Comparison of ENCODE assay signal across 9 cellular contexts in genomic region chrX:104254442-104255115, GRCh38. TPM values are rescaled to one million over a fixed set of nuclear protein-coding genes. Genes with fewer than 3 reads are reported as not detected.
DNase-seq lines count a peak whose midpoint lies in the region; ATAC-seq and TF ChIP-seq lines count a peak whose summit lies in the region.
"Had no signal": no experiment of that assay in that cellular context is flagged by ENCODE, and none has a peak within 500 bp of the region (broad histone marks: within the 10 kb centered on the region; RNA-seq: fewer than 3 reads in every experiment).

TSS of gene ESX1 (minus strand) at chrX:104254933. CDS start at chrX:104254849, 84 bp downstream.

- H3K4me3 ChIP-seq in iPS DF 6.9 (ENCODE audit: low read length) (peak within 1 kb of the TSS; percentile 14; the same call in 1 of the 2 replicates), PC-3 (ENCODE audit: low read length) (no peak within 1 kb of the TSS)

- CTCF ChIA-PET in activated CD8-positive, alpha-beta T cell treated with anti-CD3 and anti-CD28 coated beads for 36 hours (lab: Charles Lee), result interaction anchor here (1.0 to 1.5 kb wide), 2 partner anchors 16 to 60 kb away, joined by 3 to 6 read pairs; no protein-coding TSS in a partner anchor
- CTCF ChIA-PET in PC-3 (lab: Charles Lee), result no interaction called here

- BruUV-seq in PC-3 (replicated peaks; lab: Mats Ljungman, UMichigan), result no TSS peak

- no peaks in the 10 kb centered on the region for H3K79me2 ChIP-seq in PC-3 (ENCODE audit: low read length)

- peaks cover 5% of the 10 kb centered on the region for H3K4me1 Mint-ChIP-seq in activated CD8-positive, alpha-beta T cell treated with anti-CD3 and anti-CD28 coated beads for 36 hours (ENCODE audit: low read depth)
- peaks cover 8% of the 10 kb centered on the region for H3K4me1 Mint-ChIP-seq in stimulated activated effector memory CD8-positive, alpha-beta T cell treated with anti-CD3 and anti-CD28 coated beads, Interleukin-12 subunit alpha, Interleukin-12 subunit beta, amount 100 ng/mL, for 72 hours

- H3K36me3 Mint-ChIP-seq in activated CD8-positive, alpha-beta T cell treated with anti-CD3 and anti-CD28 coated beads for 36 hours (ENCODE audit: low read depth), result no peaks in the 10 kb centered on the region
- no peaks in the 10 kb centered on the region for H3K36me3 Mint-ChIP-seq in stimulated activated effector memory CD8-positive, alpha-beta T cell treated with anti-CD3 and anti-CD28 coated beads, Interleukin-12 subunit alpha, Interleukin-12 subunit beta, amount 100 ng/mL, for 72 hours

- no peaks in the 10 kb centered on the region for H3K9me2 ChIP-seq in PC-3 (replicated peaks; ENCODE audit: low read length)

- H4K20me1 ChIP-seq in PC-3 (ENCODE audit: low read length), result no peaks in the 10 kb centered on the region

- H3K27me3 ChIP-seq in iPS DF 6.9 (ENCODE audit: control insufficient read depth, insufficient read depth, low read length) (peaks cover 54% of the 10 kb centered on the region), PC-3 (ENCODE audit: low read length) (no peaks in the 10 kb centered on the region)

- WGBS in iPS DF 6.9 (ENCODE audit: insufficient coverage, insufficient read length), result no CpG with 5 or more reads among the region's 56 CpGs

- peaks cover 29% of the 10 kb centered on the region for H3K27me3 Mint-ChIP-seq in activated CD8-positive, alpha-beta T cell treated with anti-CD3 and anti-CD28 coated beads for 36 hours

- no peak within 1 kb of the TSS for H3K27ac Mint-ChIP-seq in activated CD8-positive, alpha-beta T cell treated with anti-CD3 and anti-CD28 coated beads for 36 hours
- H3K27ac Mint-ChIP-seq in stimulated activated effector memory CD8-positive, alpha-beta T cell treated with anti-CD3 and anti-CD28 coated beads, Interleukin-12 subunit alpha, Interleukin-12 subunit beta, amount 100 ng/mL, for 72 hours, result no peak within 1 kb of the TSS

- H3K9me3 ChIP-seq in iPS DF 6.9 (ENCODE audit: control insufficient read depth, insufficient read depth, low read length), result no peaks in the 10 kb centered on the region
- H3K9me3 ChIP-seq in PC-3 (ENCODE audit: low read length), result no peaks in the 10 kb centered on the region

- H3K9me3 Mint-ChIP-seq in activated CD8-positive, alpha-beta T cell treated with anti-CD3 and anti-CD28 coated beads for 36 hours, result no peaks in the 10 kb centered on the region
- no peaks in the 10 kb centered on the region for H3K9me3 Mint-ChIP-seq in stimulated activated effector memory CD8-positive, alpha-beta T cell treated with anti-CD3 and anti-CD28 coated beads, Interleukin-12 subunit alpha, Interleukin-12 subunit beta, amount 100 ng/mL, for 72 hours

- intact Hi-C loops in activated CD8-positive, alpha-beta T cell treated with anti-CD3 and anti-CD28 coated beads for 36 hours (cut with micrococcal nuclease), result no loop called here
- intact Hi-C loops in PC-3 (cut with micrococcal nuclease), result no loop called here

- POLR2A ChIA-PET in activated CD8-positive, alpha-beta T cell treated with anti-CD3 and anti-CD28 coated beads for 36 hours (lab: Charles Lee), result no interaction called here
- POLR2A ChIA-PET in PC-3 (lab: Charles Lee; ENCODE audit: unreplicated experiment), result no interaction called here

- peak within 1 kb of the TSS; percentile 58 for H3K4me3 Mint-ChIP-seq in activated CD8-positive, alpha-beta T cell treated with anti-CD3 and anti-CD28 coated beads for 36 hours
- H3K4me3 Mint-ChIP-seq in stimulated activated effector memory CD8-positive, alpha-beta T cell treated with anti-CD3 and anti-CD28 coated beads, Interleukin-12 subunit alpha, Interleukin-12 subunit beta, amount 100 ng/mL, for 72 hours, result peak within 1 kb of the TSS; percentile 60

- H3F3A ChIP-seq in PC-3 (ENCODE audit: low read length, unreplicated experiment), result no peaks in the 10 kb centered on the region

- peak; percentile 26 for DNase-seq in activated CD4-positive, alpha-beta T cell treated with anti-CD3 and anti-CD28 coated beads for 48 hours
- DNase-seq in activated CD4-positive, alpha-beta T cell treated with anti-CD3 and anti-CD28 coated beads for 4 hours, result no peak
- peak; percentile 1 for DNase-seq in activated CD8-positive, alpha-beta T cell treated with anti-CD3 and anti-CD28 coated beads for 36 hours
- DNase-seq in iPS DF 6.9 (ENCODE audit: low read depth, low spot score) (no peak), PC-3 (no peak), GM19238 (ENCODE audit: insufficient read length, low spot score) (no peak)
- DNase-seq in stimulated activated effector memory CD8-positive, alpha-beta T cell treated with anti-CD3 and anti-CD28 coated beads, Interleukin-12 subunit alpha, Interleukin-12 subunit beta, amount 100 ng/mL, for 72 hours (ENCODE audit: low spot score in 2 of 2), result no peak
- DNase-seq in stimulated activated naive CD4-positive, alpha-beta T cell treated with Interleukin-2 at 50 U/mL for 16 hours (lab: John Stamatoyannopoulos, UW), result no peak
- DNase-seq: AML-193 had no signal

- no peak within 1 kb of the TSS for H3K4me2 ChIP-seq in PC-3 (ENCODE audit: low read length)

- no peak within 1 kb of the TSS for H2AFZ ChIP-seq in PC-3 (ENCODE audit: low read length)

- H3K27ac ChIP-seq in iPS DF 6.9 (ENCODE audit: low read length), result no peak within 1 kb of the TSS
- no peak within 1 kb of the TSS for H3K27ac ChIP-seq in PC-3 (ENCODE audit: low read length)

- no peaks in the 10 kb centered on the region for H3K36me3 ChIP-seq in iPS DF 6.9 (ENCODE audit: control insufficient read depth, insufficient read depth, low read length)
- H3K36me3 ChIP-seq in PC-3 (ENCODE audit: low read depth, low read length), result no peaks in the 10 kb centered on the region

- no peak for ATAC-seq in activated CD8-positive, alpha-beta T cell treated with anti-CD3 and anti-CD28 coated beads for 36 hours
- no peak for ATAC-seq in stimulated activated effector memory CD8-positive, alpha-beta T cell treated with anti-CD3 and anti-CD28 coated beads, Interleukin-12 subunit alpha, Interleukin-12 subunit beta, amount 100 ng/mL, for 72 hours
- no peak for ATAC-seq in PC-3

- no peak for TF ChIP-seq CTCF in activated CD8-positive, alpha-beta T cell treated with anti-CD3 and anti-CD28 coated beads for 36 hours (IDR thresholded peaks at IDR 0.05)
- TF ChIP-seq CTCF in PC-3 (conservative IDR thresholded peaks at IDR 0.05; ENCODE audit: low read depth, low read length), result no peak

- H3K4me1 ChIP-seq in iPS DF 6.9 (ENCODE audit: control insufficient read depth, insufficient read depth, low read length) (no peaks in the 10 kb centered on the region), PC-3 (ENCODE audit: insufficient read depth, low read length) (peaks cover 13% of the 10 kb centered on the region)

- H3K9ac ChIP-seq in PC-3 (ENCODE audit: low read length), result no peak within 1 kb of the TSS

RNA-seq across cellular contexts. Expression of gene ESX1, which starts in this region (rescaled TPM):
- total RNA-seq in activated CD8-positive, alpha-beta T cell treated with anti-CD3 and anti-CD28 coated beads for 36 hours, result not detected
- not detected in 2 replicates for total RNA-seq in PC-3 (2014; rRNA removed)

Comparison
In these comparisons a context has a peak if more than half of its experiments do, and no peak if none do; other contexts are left out.
1. Peak in DNase-seq in activated CD8-positive, alpha-beta T cell treated with anti-CD3 and anti-CD28 coated beads for 36 hours; RNA of the gene not detected or under 1 TPM.